In the genomic region with DNA sequence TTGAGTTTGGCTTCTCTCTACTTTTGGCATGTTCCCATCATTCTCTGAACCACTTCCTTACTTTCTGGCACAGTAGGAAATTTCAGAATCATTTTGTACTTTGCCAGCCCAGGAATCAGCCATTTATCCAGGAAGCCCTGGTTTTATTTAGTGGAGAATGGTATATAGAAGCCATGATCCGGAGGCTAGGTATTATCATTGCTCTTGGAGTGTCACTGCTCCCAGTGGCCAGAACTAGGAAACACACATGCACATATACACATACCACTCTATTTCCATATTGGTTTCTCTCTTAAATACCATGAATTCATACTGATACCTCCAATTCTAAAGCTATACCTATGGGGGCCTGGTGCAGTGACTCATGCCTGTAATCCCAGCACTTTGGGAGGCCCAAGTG, we compare ENCODE assay signal across 8 cellular contexts. TPM values are rescaled to one million over a fixed set of nuclear protein-coding genes. Genes with fewer than 3 reads are reported as not detected.
DNase-seq lines count a peak whose midpoint lies in the region; ATAC-seq and TF ChIP-seq lines count a peak whose summit lies in the region.

No MANE protein-coding gene starts in this region.

- no peaks in the 10 kb centered on the region for H3K27me3 Mint-ChIP-seq in progenitor cell of endocrine pancreas

- intact Hi-C loops in prostate gland (cut with DNase I) = no loop called here

- H3K9me3 Mint-ChIP-seq in progenitor cell of endocrine pancreas (ENCODE audit: low read depth) = no peaks in the 10 kb centered on the region

- TF ChIP-seq POLR2A in prostate gland (IDR thresholded peaks at IDR 0.05) = no peak

- POLR2A ChIA-PET in AG04450 (lab: Yijun Ruan, JAX) = no interaction called here

- H3K9me3 ChIP-seq in AG04450 (ENCODE audit: control insufficient read depth, insufficient read depth, low read length) (no peaks in the 10 kb centered on the region), prostate gland (no peaks in the 10 kb centered on the region)

- ATAC-seq in GM18511 (IDR thresholded peaks at IDR 0.05; ENCODE audit: unreplicated experiment) = peak; percentile 71
- peak; percentile 71 for ATAC-seq in HG03575 (IDR thresholded peaks at IDR 0.05; ENCODE audit: extremely low read depth, insufficient number of reproducible peaks, low FRiP score, unreplicated experiment)
- no peak for ATAC-seq in GM19324 (IDR thresholded peaks at IDR 0.05; ENCODE audit: low FRiP score, unreplicated experiment)

- H3K4me1 ChIP-seq in prostate gland (replicated peaks) = no peaks in the 10 kb centered on the region

- no peak overlapping the region for H3K27ac Mint-ChIP-seq in progenitor cell of endocrine pancreas

- no peak overlapping the region for H3K4me3 ChIP-seq in AG04450 (ENCODE audit: low read depth, low read length)
- H3K4me3 ChIP-seq in prostate gland = no peak overlapping the region

- CTCF ChIA-PET in AG04450 (lab: Charles Lee) = interaction anchor here (0.5 to 1.0 kb wide), 3 partner anchors 9 to 37 kb away, joined by 3 to 5 read pairs (median 4); a partner anchor contains a TSS

- H3K36me3 ChIP-seq in prostate gland = no peaks in the 10 kb centered on the region

- H3K4me1 Mint-ChIP-seq in progenitor cell of endocrine pancreas (ENCODE audit: low read depth) = peaks cover 4% of the 10 kb centered on the region

- H3K27me3 ChIP-seq in AG04450 (ENCODE audit: control insufficient read depth, insufficient read depth, low read length) = no peaks in the 10 kb centered on the region
- H3K27me3 ChIP-seq in prostate gland (replicated peaks; ENCODE audit: insufficient read depth) = no peaks in the 10 kb centered on the region

- H3K4me3 Mint-ChIP-seq in progenitor cell of endocrine pancreas (ENCODE audit: low read depth) = no peak overlapping the region

- peak; percentile 47 for TF ChIP-seq CTCF in AG04450 (IDR thresholded peaks at IDR 0.05; ENCODE audit: low read depth, low read length)
- TF ChIP-seq CTCF in progenitor cell of endocrine pancreas (IDR thresholded peaks at IDR 0.05; ENCODE audit: unreplicated experiment) = peak; percentile 38
- TF ChIP-seq CTCF in prostate gland (IDR thresholded peaks at IDR 0.05) = peak in 1 of 4 experiments; percentile 12

- DNase-seq in AG04450 (ENCODE audit: low read depth, low spot score) (no peak), astrocyte of the hippocampus (ENCODE audit: low read depth, low spot score) (peak; percentile 23), progenitor cell of endocrine pancreas (ENCODE audit: low spot score, unreplicated experiment) (no peak), NCI-H1417 (lab: John Stamatoyannopoulos, UW) (no peak), prostate gland (ENCODE audit: low spot score) (no peak)

- H3K27ac ChIP-seq in AG04450 (ENCODE audit: low read depth, low read length) (no peak overlapping the region), prostate gland (no peak overlapping the region)

- peaks cover 1% of the 10 kb centered on the region for H3K36me3 Mint-ChIP-seq in progenitor cell of endocrine pancreas (ENCODE audit: insufficient read depth)

- 92% methylated on average over 1 of the region's 1 CpG for WGBS in prostate gland

RNA-seq across cellular contexts. Expression of a gene that starts 36.3 kb away (rescaled TPM):
- 11.0 and 13.2 TPM in 2 replicates for polyA plus RNA-seq in AG04450 (2011; rRNA removed)
- 18.2 and 23.7 TPM in 2 replicates for polyA minus RNA-seq in AG04450 (2011; rRNA and poly(A)+ RNA removed)
- total RNA-seq in progenitor cell of endocrine pancreas (23.0 and 25.8 TPM in 2 replicates), prostate gland (10 to 100 TPM; 17.4 to 20.4 TPM)

RNA-seq across cellular contexts. Expression of a gene that starts 37.5 kb away (rescaled TPM):
- 164 and 192 TPM in 2 replicates for polyA plus RNA-seq in AG04450 (2011; rRNA removed)
- 219 and 281 TPM in 2 replicates for polyA minus RNA-seq in AG04450 (2011; rRNA and poly(A)+ RNA removed)
- 87.2 and 104 TPM in 2 replicates for total RNA-seq in progenitor cell of endocrine pancreas
- total RNA-seq in prostate gland = 10 to 100 TPM; 75.6 to 95.9 TPM
